ENCODE assay signal across 22 cellular contexts in the genomic region with DNA sequence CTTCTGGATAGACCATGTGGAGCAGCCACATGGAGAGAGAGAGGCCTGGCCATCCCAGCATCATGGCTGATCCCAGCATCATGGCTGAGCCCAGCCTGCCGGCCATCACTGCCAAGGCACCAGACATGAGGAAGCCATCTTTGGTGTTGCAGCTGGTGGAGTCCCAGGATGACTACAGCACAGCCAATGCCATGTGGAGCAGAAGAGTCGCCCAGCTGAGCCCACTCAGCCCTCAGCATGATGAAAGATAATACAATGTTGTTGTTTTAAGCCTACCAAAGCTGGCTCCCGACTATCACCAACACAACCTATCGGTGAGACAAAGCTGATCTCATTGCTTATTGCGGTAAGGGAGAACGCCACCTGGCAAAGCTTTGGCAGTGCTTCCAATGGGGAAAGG.
"Had no signal": no experiment of that assay in that cellular context is flagged by ENCODE, and none has a peak within 500 bp of the region (broad histone marks: within the 10 kb centered on the region; RNA-seq: fewer than 3 reads in every experiment).

No MANE protein-coding gene starts in this region.

- FAIRE-seq: RCC 7860 had no signal

- H3K4me3 ChIP-seq: SJSA1, SK-N-MC had no signal

- H3K4me2 ChIP-seq: KMS-11 had no signal

- DNase-seq: IMR-90, Kasumi-1, MM.1S, NCI-H1092 treated with DMSO at 0.1 percent for 48 hours, NCI-H1436, NCI-H187, NCI-H2029, NCI-H2081 treated with DMSO at 0.1 percent for 48 hours, NCI-H2171, NCI-H226, NCI-H446, NCI-H510A, NCI-H524 treated with DMSO at 0.1 percent for 48 hours, NCI-H69, NCI-H774, Right ventricle myocardium superior, RPMI8226, SIG-M5 had no signal

- H3K9ac ChIP-seq: KMS-11 had no signal

- H3K27ac ChIP-seq: KMS-11, SJSA1, SK-N-MC had no signal

- H3K27me3 ChIP-seq: SJSA1 had no signal

- H3K9me3 ChIP-seq: SJSA1 had no signal

- H3K36me3 ChIP-seq: SJSA1 had no signal
